Comparison of ENCODE assay signal across 8 cellular contexts in the genomic region with DNA sequence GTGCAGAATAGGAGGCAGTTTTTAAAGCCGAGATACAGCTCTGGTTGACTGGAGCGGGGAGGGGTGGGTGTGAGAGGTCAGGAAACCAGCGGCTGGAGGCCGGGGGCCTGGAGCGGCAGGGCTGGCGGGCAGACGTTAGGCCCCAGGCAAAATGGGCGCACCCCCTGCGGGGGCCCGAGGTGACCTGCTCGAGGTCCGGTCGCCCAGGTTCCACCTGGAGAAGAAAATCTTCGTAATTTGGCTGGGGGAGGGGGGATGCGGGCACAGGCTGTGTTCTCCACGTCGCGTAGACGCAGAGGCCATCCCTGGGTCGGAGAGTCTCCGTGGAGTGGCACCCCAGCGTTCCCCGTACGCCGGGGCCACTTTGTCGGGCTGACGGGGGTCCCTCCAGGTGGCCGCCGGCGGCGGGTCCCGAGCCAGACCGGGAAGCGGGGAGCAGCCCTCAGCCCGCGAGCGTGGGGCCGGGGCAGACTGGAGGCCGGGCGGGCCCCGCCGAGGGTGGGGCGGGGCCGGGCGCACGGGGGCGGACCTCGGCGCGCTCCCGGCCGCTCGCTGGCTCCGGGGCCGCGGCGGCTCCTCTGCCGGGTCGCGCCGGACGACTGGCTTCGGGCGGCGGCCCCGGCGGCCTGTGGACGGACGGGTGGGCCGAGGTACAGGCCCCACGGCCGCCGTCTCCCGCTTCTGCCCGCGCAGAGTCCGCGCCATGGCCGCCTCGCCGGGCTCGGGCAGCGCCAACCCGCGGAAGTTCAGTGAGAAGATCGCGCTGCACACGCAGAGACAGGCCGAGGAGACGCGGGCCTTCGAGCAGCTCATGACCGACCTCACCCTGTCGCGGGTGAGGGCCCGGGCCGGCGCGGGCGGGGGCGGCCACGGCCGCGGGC. TPM values are rescaled to one million over a fixed set of nuclear protein-coding genes. Genes with fewer than 3 reads are reported as not detected.
DNase-seq lines count a peak whose midpoint lies in the region; ATAC-seq and TF ChIP-seq lines count a peak whose summit lies in the region.

A gene with protein sequence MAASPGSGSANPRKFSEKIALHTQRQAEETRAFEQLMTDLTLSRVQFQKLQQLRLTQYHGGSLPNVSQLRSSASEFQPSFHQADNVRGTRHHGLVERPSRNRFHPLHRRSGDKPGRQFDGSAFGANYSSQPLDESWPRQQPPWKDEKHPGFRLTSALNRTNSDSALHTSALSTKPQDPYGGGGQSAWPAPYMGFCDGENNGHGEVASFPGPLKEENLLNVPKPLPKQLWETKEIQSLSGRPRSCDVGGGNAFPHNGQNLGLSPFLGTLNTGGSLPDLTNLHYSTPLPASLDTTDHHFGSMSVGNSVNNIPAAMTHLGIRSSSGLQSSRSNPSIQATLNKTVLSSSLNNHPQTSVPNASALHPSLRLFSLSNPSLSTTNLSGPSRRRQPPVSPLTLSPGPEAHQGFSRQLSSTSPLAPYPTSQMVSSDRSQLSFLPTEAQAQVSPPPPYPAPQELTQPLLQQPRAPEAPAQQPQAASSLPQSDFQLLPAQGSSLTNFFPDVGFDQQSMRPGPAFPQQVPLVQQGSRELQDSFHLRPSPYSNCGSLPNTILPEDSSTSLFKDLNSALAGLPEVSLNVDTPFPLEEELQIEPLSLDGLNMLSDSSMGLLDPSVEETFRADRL (plus strand): TSS at position 555 of the 881 bp plus-strand sequence. CDS start 149 bp downstream, at position 704.

- peak; percentile 52 for DNase-seq in ELF-1 (ENCODE audit: low read depth, low spot score)
- DNase-seq in HuH-7 (ENCODE audit: low spot score) = peak; percentile 77
- peak; percentile 21 for DNase-seq in T-helper 22 cell (ENCODE audit: low read depth)
- no peak for DNase-seq in astrocyte of the cerebellum (ENCODE audit: low read depth)
- DNase-seq in hippocampal formation (lab: John Stamatoyannopoulos, UW) = peak; percentile 38 to 76
- DNase-seq in sciatic nerve (ENCODE audit: low spot score) = peak; percentile 78
- no peak for DNase-seq in NCI-H524 treated with DMSO at 0.1 percent for 48 hours (lab: John Stamatoyannopoulos, UW)

- intact Hi-C loops in sciatic nerve (cut with DNase I) = no loop called here

- ATAC-seq in GM21515 (IDR thresholded peaks at IDR 0.05; ENCODE audit: unreplicated experiment) (peak; percentile 65), sciatic nerve (peak; percentile 87)

- TF ChIP-seq CTCF in astrocyte of the cerebellum (IDR thresholded peaks at IDR 0.05; ENCODE audit: low read depth, low read length, missing control alignments) = peak; percentile 9

- H3K4me3 ChIP-seq in astrocyte of the cerebellum (ENCODE audit: low read depth, low read length) = peak within 1 kb of the TSS; percentile 58

- in situ Hi-C loops in astrocyte of the cerebellum (cut with HindIII; ENCODE audit: low sequenced_read_pairs) = no loop called here

RNA-seq across cellular contexts. Expression of the gene that starts here (rescaled TPM):
- 74.4 TPM for total RNA-seq in sciatic nerve

Comparison
In these comparisons a context has a peak if more than half of its experiments do, and no peak if none do; other contexts are left out.
1. DNase-seq: peak in ELF-1 (single experiment), HuH-7 (single experiment), T-helper 22 cell (single experiment), hippocampal formation (2 of 2) and sciatic nerve (single experiment); none in astrocyte of the cerebellum (single experiment) and NCI-H524 treated with DMSO at 0.1 percent for 48 hours (single experiment).